Comparison of ENCODE assay signal across 1 cellular context in the genomic region with DNA sequence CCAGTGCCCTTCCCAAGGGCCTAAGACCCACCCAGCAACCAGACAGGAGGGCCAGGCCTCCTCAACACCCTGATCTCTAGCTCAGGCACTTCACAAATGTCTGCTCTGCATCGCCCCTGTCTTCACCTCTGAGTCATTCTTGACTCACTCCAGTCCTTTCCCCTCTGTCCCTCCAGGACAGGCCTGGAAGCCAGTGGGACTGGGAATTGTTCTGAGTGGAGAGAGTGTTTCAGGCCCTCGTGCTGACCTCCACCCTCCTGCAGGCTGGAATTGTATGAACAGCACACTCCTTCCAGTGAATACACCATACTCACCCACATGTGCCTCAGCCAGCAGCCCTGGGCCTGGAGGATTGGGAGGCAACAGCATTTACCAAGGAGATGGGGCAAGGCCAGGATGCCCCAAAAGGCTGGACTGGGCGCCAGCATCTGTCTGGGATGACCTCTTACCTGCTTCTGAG.
TF ChIP-seq lines count a peak whose summit lies in the region.

No MANE protein-coding gene starts in this region.

TF ChIP-seq in SK-N-SH, 30 proteins besides CTCF, POLR2A, EP300 and RAD21 (continued from another document):
- TF ChIP-seq, protein P1, sequence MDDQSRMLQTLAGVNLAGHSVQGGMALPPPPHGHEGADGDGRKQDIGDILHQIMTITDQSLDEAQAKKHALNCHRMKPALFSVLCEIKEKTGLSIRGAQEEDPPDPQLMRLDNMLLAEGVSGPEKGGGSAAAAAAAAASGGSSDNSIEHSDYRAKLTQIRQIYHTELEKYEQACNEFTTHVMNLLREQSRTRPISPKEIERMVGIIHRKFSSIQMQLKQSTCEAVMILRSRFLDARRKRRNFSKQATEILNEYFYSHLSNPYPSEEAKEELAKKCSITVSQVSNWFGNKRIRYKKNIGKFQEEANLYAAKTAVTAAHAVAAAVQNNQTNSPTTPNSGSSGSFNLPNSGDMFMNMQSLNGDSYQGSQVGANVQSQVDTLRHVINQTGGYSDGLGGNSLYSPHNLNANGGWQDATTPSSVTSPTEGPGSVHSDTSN (IDR thresholded peaks at IDR 0.05), result peak; percentile 71
- TF ChIP-seq RXRA (IDR thresholded peaks at IDR 0.05; ENCODE audit: borderline replicate concordance, low read depth) (peak; percentile 95), SIN3A (IDR thresholded peaks at IDR 0.05; ENCODE audit: borderline replicate concordance, low read depth, low read length) (no peak), USF1 (IDR thresholded peaks at IDR 0.05; ENCODE audit: borderline replicate concordance, low read depth) (no peak), TAF1 (IDR thresholded peaks at IDR 0.05; ENCODE audit: borderline replicate concordance, low read depth, low read length) (no peak), NRF1 (IDR thresholded peaks at IDR 0.05; ENCODE audit: low read depth, low read length) (no peak), FOXM1 (IDR thresholded peaks at IDR 0.05; ENCODE audit: low read depth) (no peak), MXI1 (IDR thresholded peaks at IDR 0.05; ENCODE audit: low read depth, low read length) (no peak), TCF12 (IDR thresholded peaks at IDR 0.05) (peak; percentile 91), FOSL2 (IDR thresholded peaks at IDR 0.05; ENCODE audit: borderline replicate concordance, low read depth) (peak; percentile 91), FOXJ3 (CRISPR knock-in tag; IDR thresholded peaks at IDR 0.05) (no peak), YY1 (IDR thresholded peaks at IDR 0.05; ENCODE audit: low read depth) (0 out of 2 replicates have a peak, but pooled peaks have one; percentile 16), USF2 (IDR thresholded peaks at IDR 0.05; ENCODE audit: borderline replicate concordance, low read depth, low read length) (no peak), GATA2 (CRISPR knock-in tag; IDR thresholded peaks at IDR 0.05) (no peak), REST (IDR thresholded peaks at IDR 0.05; ENCODE audit: low read depth, low read length) (no peak), SMC3 (IDR thresholded peaks at IDR 0.05; ENCODE audit: low read depth, low read length) (no peak), JUND (IDR thresholded peaks at IDR 0.05) (peak; percentile 82), POLR2AphosphoS5 (IDR thresholded peaks at IDR 0.05; ENCODE audit: low read depth, low read length) (no peak; the same call in 1 of the 2 replicates), EZH2phosphoT487 (IDR thresholded peaks at IDR 0.05; ENCODE audit: borderline replicate concordance, low read depth) (no peak), MEF2A (IDR thresholded peaks at IDR 0.05; ENCODE audit: borderline replicate concordance, low read depth) (no peak), MAX (IDR thresholded peaks at IDR 0.05; ENCODE audit: low read depth) (peak; percentile 53)
- TF ChIP-seq, protein P2, sequence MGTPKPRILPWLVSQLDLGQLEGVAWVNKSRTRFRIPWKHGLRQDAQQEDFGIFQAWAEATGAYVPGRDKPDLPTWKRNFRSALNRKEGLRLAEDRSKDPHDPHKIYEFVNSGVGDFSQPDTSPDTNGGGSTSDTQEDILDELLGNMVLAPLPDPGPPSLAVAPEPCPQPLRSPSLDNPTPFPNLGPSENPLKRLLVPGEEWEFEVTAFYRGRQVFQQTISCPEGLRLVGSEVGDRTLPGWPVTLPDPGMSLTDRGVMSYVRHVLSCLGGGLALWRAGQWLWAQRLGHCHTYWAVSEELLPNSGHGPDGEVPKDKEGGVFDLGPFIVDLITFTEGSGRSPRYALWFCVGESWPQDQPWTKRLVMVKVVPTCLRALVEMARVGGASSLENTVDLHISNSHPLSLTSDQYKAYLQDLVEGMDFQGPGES (IDR thresholded peaks at IDR 0.05; ENCODE audit: low read depth, low read length), result no peak
